In the genomic region with DNA sequence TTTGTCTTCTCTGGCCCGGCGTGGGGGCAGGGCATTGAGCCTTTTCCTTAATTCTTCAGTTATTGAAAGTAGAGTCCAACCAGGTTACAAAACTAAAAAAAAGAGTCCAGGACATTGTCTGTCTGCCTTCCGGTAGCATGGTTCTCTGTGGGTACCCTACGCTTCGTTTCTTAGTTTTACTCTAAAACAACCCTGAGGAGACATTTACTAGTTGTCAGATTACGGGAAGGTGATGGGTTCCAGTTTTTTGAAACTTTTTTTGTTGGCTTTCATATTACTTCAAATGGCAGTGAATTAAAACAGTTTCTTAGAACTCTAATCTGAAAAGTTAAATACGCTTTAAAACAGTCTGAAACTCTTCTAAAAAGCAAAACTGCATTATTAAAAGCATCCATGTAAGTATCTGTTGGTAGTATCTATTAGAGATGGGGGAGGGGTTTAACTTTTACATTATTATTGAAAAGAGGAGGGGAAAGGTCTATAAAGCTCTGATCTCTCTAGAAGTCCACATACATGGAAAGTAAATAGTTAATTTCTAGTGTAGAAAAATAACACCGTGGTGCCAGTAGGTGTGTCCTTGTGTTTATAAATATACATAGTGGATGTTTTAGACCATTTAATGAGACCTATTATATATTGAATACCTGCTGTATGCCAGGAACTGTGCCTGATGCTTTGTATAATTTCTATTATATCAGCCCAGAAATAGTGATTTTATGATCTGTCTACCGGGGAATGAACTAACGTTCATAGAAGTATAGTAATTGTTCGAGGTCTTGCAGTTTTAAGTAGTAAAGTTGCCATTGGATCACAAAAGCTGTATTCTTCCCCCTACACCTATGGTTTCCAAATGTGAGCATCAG, we compare ENCODE assay signal across 1 cellular context.
TF ChIP-seq lines count a peak whose summit lies in the region.

No MANE protein-coding gene starts in this region.

TF ChIP-seq in K562, 482 proteins besides CTCF, POLR2A, EP300 and RAD21 (continued from another document):
- TF ChIP-seq, protein P1, sequence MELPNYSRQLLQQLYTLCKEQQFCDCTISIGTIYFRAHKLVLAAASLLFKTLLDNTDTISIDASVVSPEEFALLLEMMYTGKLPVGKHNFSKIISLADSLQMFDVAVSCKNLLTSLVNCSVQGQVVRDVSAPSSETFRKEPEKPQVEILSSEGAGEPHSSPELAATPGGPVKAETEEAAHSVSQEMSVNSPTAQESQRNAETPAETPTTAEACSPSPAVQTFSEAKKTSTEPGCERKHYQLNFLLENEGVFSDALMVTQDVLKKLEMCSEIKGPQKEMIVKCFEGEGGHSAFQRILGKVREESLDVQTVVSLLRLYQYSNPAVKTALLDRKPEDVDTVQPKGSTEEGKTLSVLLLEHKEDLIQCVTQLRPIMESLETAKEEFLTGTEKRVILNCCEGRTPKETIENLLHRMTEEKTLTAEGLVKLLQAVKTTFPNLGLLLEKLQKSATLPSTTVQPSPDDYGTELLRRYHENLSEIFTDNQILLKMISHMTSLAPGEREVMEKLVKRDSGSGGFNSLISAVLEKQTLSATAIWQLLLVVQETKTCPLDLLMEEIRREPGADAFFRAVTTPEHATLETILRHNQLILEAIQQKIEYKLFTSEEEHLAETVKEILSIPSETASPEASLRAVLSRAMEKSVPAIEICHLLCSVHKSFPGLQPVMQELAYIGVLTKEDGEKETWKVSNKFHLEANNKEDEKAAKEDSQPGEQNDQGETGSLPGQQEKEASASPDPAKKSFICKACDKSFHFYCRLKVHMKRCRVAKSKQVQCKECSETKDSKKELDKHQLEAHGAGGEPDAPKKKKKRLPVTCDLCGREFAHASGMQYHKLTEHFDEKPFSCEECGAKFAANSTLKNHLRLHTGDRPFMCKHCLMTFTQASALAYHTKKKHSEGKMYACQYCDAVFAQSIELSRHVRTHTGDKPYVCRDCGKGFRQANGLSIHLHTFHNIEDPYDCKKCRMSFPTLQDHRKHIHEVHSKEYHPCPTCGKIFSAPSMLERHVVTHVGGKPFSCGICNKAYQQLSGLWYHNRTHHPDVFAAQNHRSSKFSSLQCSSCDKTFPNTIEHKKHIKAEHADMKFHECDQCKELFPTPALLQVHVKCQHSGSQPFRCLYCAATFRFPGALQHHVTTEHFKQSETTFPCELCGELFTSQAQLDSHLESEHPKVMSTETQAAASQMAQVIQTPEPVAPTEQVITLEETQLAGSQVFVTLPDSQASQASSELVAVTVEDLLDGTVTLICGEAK (IDR thresholded peaks at IDR 0.05): peak; percentile 30; the same call in 1 of the 2 replicates
- TF ChIP-seq, protein P1 (CRISPR knock-in tag; IDR thresholded peaks at IDR 0.05): no peak
- no peak for TF ChIP-seq HMG20A (CRISPR knock-in tag; conservative IDR thresholded peaks at IDR 0.05)
- TF ChIP-seq, protein P2, sequence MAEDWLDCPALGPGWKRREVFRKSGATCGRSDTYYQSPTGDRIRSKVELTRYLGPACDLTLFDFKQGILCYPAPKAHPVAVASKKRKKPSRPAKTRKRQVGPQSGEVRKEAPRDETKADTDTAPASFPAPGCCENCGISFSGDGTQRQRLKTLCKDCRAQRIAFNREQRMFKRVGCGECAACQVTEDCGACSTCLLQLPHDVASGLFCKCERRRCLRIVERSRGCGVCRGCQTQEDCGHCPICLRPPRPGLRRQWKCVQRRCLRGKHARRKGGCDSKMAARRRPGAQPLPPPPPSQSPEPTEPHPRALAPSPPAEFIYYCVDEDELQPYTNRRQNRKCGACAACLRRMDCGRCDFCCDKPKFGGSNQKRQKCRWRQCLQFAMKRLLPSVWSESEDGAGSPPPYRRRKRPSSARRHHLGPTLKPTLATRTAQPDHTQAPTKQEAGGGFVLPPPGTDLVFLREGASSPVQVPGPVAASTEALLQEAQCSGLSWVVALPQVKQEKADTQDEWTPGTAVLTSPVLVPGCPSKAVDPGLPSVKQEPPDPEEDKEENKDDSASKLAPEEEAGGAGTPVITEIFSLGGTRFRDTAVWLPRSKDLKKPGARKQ (CRISPR knock-in tag; IDR thresholded peaks at IDR 0.05): 0 out of 2 replicates have a peak, but pooled peaks have one; percentile 13
- peak; percentile 65; the same call in 1 of the 2 replicates for TF ChIP-seq ILF3 (IDR thresholded peaks at IDR 0.05; ENCODE audit: borderline replicate concordance)
- no peak for TF ChIP-seq ZNF311 (CRISPR knock-in tag; IDR thresholded peaks at IDR 0.05)
- no peak for TF ChIP-seq ZSCAN29 (IDR thresholded peaks at IDR 0.05)
- 0 out of 2 replicates have a peak, but pooled peaks have one; percentile 35 for TF ChIP-seq NFATC3 (IDR thresholded peaks at IDR 0.05)
- 0 out of 2 replicates have a peak, but pooled peaks have one; percentile 2 for TF ChIP-seq GTF2E2 (tag; IDR thresholded peaks at IDR 0.05)
- TF ChIP-seq, protein P3, sequence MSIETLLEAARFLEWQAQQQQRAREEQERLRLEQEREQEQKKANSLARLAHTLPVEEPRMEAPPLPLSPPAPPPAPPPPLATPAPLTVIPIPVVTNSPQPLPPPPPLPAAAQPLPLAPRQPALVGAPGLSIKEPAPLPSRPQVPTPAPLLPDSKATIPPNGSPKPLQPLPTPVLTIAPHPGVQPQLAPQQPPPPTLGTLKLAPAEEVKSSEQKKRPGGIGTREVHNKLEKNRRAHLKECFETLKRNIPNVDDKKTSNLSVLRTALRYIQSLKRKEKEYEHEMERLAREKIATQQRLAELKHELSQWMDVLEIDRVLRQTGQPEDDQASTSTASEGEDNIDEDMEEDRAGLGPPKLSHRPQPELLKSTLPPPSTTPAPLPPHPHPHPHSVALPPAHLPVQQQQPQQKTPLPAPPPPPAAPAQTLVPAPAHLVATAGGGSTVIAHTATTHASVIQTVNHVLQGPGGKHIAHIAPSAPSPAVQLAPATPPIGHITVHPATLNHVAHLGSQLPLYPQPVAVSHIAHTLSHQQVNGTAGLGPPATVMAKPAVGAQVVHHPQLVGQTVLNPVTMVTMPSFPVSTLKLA (conservative IDR thresholded peaks at IDR 0.05): 0 out of 4 replicates have a peak, but pooled peaks of 1 of the 2 experiments have one; percentile 24
- peak; percentile 25 for TF ChIP-seq BRD9 (IDR thresholded peaks at IDR 0.05; ENCODE audit: low read depth, partially characterized antibody)
- no peak for TF ChIP-seq BCOR (IDR thresholded peaks at IDR 0.05)
- TF ChIP-seq HDAC3 (IDR thresholded peaks at IDR 0.05; ENCODE audit: borderline replicate concordance, partially characterized antibody): peak; percentile 18
- no peak for TF ChIP-seq BHLHE40 (IDR thresholded peaks at IDR 0.05; ENCODE audit: low read length)
- no peak for TF ChIP-seq BRD4 (IDR thresholded peaks at IDR 0.05)
- peak; percentile 17; the same call in 1 of the 2 replicates for TF ChIP-seq ZZZ3 (IDR thresholded peaks at IDR 0.05)
- no peak for TF ChIP-seq CAMTA2 (CRISPR knock-in tag; conservative IDR thresholded peaks at IDR 0.05)
- 0 out of 2 replicates have a peak, but pooled peaks have one; percentile 18 for TF ChIP-seq KAT7 (CRISPR knock-in tag; IDR thresholded peaks at IDR 0.05; ENCODE audit: borderline replicate concordance)
- TF ChIP-seq POLR2H (tag; IDR thresholded peaks at IDR 0.05; ENCODE audit: low read depth): peak; percentile 66
- 0 out of 2 replicates have a peak, but pooled peaks have one; percentile 61 for TF ChIP-seq TGIF2 (CRISPR knock-in tag; IDR thresholded peaks at IDR 0.05)
- peak; percentile 97; the same call in 1 of the 2 replicates for TF ChIP-seq NFRKB (IDR thresholded peaks at IDR 0.05; ENCODE audit: low read depth)
- no peak for TF ChIP-seq ATF1 (CRISPR knock-in tag; IDR thresholded peaks at IDR 0.05)
- 0 out of 2 replicates have a peak, but pooled peaks have one; percentile 2 for TF ChIP-seq ATF1 (tag; IDR thresholded peaks at IDR 0.05)
- 0 out of 2 replicates have a peak, but pooled peaks have one; percentile 2 for TF ChIP-seq CBFB (CRISPR knock-in tag; IDR thresholded peaks at IDR 0.05)
- TF ChIP-seq, protein P4, sequence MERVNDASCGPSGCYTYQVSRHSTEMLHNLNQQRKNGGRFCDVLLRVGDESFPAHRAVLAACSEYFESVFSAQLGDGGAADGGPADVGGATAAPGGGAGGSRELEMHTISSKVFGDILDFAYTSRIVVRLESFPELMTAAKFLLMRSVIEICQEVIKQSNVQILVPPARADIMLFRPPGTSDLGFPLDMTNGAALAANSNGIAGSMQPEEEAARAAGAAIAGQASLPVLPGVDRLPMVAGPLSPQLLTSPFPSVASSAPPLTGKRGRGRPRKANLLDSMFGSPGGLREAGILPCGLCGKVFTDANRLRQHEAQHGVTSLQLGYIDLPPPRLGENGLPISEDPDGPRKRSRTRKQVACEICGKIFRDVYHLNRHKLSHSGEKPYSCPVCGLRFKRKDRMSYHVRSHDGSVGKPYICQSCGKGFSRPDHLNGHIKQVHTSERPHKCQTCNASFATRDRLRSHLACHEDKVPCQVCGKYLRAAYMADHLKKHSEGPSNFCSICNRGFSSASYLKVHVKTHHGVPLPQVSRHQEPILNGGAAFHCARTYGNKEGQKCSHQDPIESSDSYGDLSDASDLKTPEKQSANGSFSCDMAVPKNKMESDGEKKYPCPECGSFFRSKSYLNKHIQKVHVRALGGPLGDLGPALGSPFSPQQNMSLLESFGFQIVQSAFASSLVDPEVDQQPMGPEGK (CRISPR knock-in tag; IDR thresholded peaks at IDR 0.05; ENCODE audit: borderline replicate concordance): no peak
- no peak for TF ChIP-seq NR2C2 (CRISPR knock-in tag; IDR thresholded peaks at IDR 0.05)
- peak; percentile 47 for TF ChIP-seq NR2C2 (tag; IDR thresholded peaks at IDR 0.05)
- peak; percentile 32; the same call in 1 of the 2 replicates for TF ChIP-seq ELF1 (tag; IDR thresholded peaks at IDR 0.05)
- 0 out of 2 replicates have a peak, but pooled peaks have one; percentile 13 for TF ChIP-seq SMARCC2 (IDR thresholded peaks at IDR 0.05; ENCODE audit: low read depth)
- TF ChIP-seq, protein P5, sequence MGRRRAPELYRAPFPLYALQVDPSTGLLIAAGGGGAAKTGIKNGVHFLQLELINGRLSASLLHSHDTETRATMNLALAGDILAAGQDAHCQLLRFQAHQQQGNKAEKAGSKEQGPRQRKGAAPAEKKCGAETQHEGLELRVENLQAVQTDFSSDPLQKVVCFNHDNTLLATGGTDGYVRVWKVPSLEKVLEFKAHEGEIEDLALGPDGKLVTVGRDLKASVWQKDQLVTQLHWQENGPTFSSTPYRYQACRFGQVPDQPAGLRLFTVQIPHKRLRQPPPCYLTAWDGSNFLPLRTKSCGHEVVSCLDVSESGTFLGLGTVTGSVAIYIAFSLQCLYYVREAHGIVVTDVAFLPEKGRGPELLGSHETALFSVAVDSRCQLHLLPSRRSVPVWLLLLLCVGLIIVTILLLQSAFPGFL (CRISPR knock-in tag; IDR thresholded peaks at IDR 0.05): 0 out of 2 replicates have a peak, but pooled peaks have one; percentile 82
- TF ChIP-seq NFXL1 (CRISPR knock-in tag; IDR thresholded peaks at IDR 0.05): no peak
